33 cellular contexts compared by ENCODE assay signal in genomic region chr9:18507151-18507550, GRCh38. TPM values are rescaled to one million over a fixed set of nuclear protein-coding genes. Genes with fewer than 3 reads are reported as not detected.
DNase-seq lines count a peak whose midpoint lies in the region; ATAC-seq, FAIRE-seq and TF ChIP-seq lines count a peak whose summit lies in the region.
"Had no signal": no experiment of that assay in that cellular context is flagged by ENCODE, and none has a peak within 500 bp of the region (broad histone marks: within the 10 kb centered on the region; RNA-seq: fewer than 3 reads in every experiment).

No MANE protein-coding gene starts in this region.

- no peaks in the 10 kb centered on the region for H3K4me1 ChIP-seq in CD8-positive, alpha-beta T cell (ENCODE audit: insufficient read depth, low read length)
- H3K4me1 ChIP-seq: A549; BE2C; BLaER1; BLaER1 treated with 17β-estradiol and CSF1 and Interleukin-3, amounts not matched to agents 10 nM and 100 nM; Caco-2 had no signal

- H3K9me3 Mint-ChIP-seq in CD8-positive, alpha-beta T cell, result peaks cover 4% of the 10 kb centered on the region
- H3K9me3 Mint-ChIP-seq: CD14-positive monocyte had no signal

- no peaks in the 10 kb centered on the region for H3K9me3 ChIP-seq in CD8-positive, alpha-beta T cell (ENCODE audit: low read length)
- H3K9me3 ChIP-seq: A549, BE2C, Caco-2 had no signal

- H3K27me3 ChIP-seq in CD8-positive, alpha-beta T cell (ENCODE audit: insufficient read depth, low read length), result no peaks in the 10 kb centered on the region
- H3K27me3 ChIP-seq: BE2C; BLaER1; BLaER1 treated with 17β-estradiol and CSF1 and Interleukin-3, amounts not matched to agents 10 nM and 100 nM had no signal

- DNase-seq in D721Med (ENCODE audit: insufficient read length, low spot score) (no peak), HEK293T (ENCODE audit: extremely low spot score) (no peak), KBM-7 (no peak)
- no peak for DNase-seq in CD8-positive, alpha-beta T cell
- DNase-seq: 8988T; ACHN; AML-193; BE2C; C1 segment of cervical spinal cord; Caco-2; Calu3; CD4-positive, alpha-beta memory T cell; CD4-positive, alpha-beta T cell; CD4-positive, CD25-positive, alpha-beta regulatory T cell; CD8-positive, alpha-beta memory T cell; COR-L47; DMS 273 treated with DMSO at 0.1 percent for 48 hours; DMS153; DMS53; DMS79; DMS79 treated with DMSO at 0.1 percent for 48 hours; DND-41; EL had no signal

- no peak overlapping the region for H3K27ac ChIP-seq in CD8-positive, alpha-beta T cell (ENCODE audit: low read depth, low read length)
- H3K27ac ChIP-seq: 22Rv1; A549; BLaER1; BLaER1 treated with 17β-estradiol and CSF1 and Interleukin-3, amounts not matched to agents 10 nM and 100 nM; C4-2B had no signal

- H3K27ac Mint-ChIP-seq in CD8-positive, alpha-beta T cell, result no peak overlapping the region
- H3K27ac Mint-ChIP-seq: B cell; CD4-positive, alpha-beta memory T cell; CD4-positive, alpha-beta T cell; CD4-positive, CD25-positive, alpha-beta regulatory T cell; CD8-positive, alpha-beta memory T cell had no signal

- no peak for TF ChIP-seq CTCF in D721Med (IDR thresholded peaks at IDR 0.05; ENCODE audit: insufficient read depth, missing control alignments)
- no peak for TF ChIP-seq CTCF in CD8-positive, alpha-beta T cell (IDR thresholded peaks at IDR 0.05)

- no peak overlapping the region for H3K4me3 Mint-ChIP-seq in CD8-positive, alpha-beta T cell
- H3K4me3 Mint-ChIP-seq: B cell; CD14-positive monocyte; CD4-positive, alpha-beta memory T cell; CD4-positive, alpha-beta T cell; CD4-positive, CD25-positive, alpha-beta regulatory T cell; CD8-positive, alpha-beta memory T cell had no signal

- H3K27me3 Mint-ChIP-seq in CD8-positive, alpha-beta T cell (ENCODE audit: low read depth), result no peaks in the 10 kb centered on the region
- H3K27me3 Mint-ChIP-seq: B cell; CD4-positive, alpha-beta T cell; CD4-positive, CD25-positive, alpha-beta regulatory T cell had no signal

- CTCF ChIA-PET in HEK293T (lab: Yijun Ruan, JAX), result no interaction called here
- CTCF ChIA-PET in CD8-positive, alpha-beta T cell (lab: Charles Lee), result no interaction called here

- no peaks in the 10 kb centered on the region for H3K36me3 Mint-ChIP-seq in CD8-positive, alpha-beta T cell
- H3K36me3 Mint-ChIP-seq: CD14-positive monocyte; CD4-positive, alpha-beta memory T cell; CD4-positive, CD25-positive, alpha-beta regulatory T cell; CD8-positive, alpha-beta memory T cell had no signal

- no peaks in the 10 kb centered on the region for H3K4me1 Mint-ChIP-seq in CD8-positive, alpha-beta T cell (ENCODE audit: low read depth)
- H3K4me1 Mint-ChIP-seq: B cell; CD14-positive monocyte; CD4-positive, alpha-beta memory T cell; CD4-positive, CD25-positive, alpha-beta regulatory T cell; CD8-positive, alpha-beta memory T cell had no signal

- no peak for ATAC-seq in CD8-positive, alpha-beta T cell
- ATAC-seq: A549 had no signal

- intact Hi-C loops in CD8-positive, alpha-beta T cell (cut with DNase I, micrococcal nuclease), result no loop called here

- POLR2A ChIA-PET in HEK293T (lab: Yijun Ruan, JAX), result no interaction called here
- POLR2A ChIA-PET in CD8-positive, alpha-beta T cell (lab: Charles Lee), result no interaction called here

- H3K36me3 ChIP-seq in CD8-positive, alpha-beta T cell (ENCODE audit: insufficient read depth, low read length), result no peaks in the 10 kb centered on the region
- H3K36me3 ChIP-seq: BE2C; BLaER1; BLaER1 treated with 17β-estradiol and CSF1 and Interleukin-3, amounts not matched to agents 10 nM and 100 nM had no signal

- no peak overlapping the region for H3K4me3 ChIP-seq in CD8-positive, alpha-beta T cell (ENCODE audit: low read depth, low read length)
- H3K4me3 ChIP-seq: A549; BLaER1; BLaER1 treated with 17β-estradiol and CSF1 and Interleukin-3, amounts not matched to agents 10 nM and 100 nM had no signal

- in situ Hi-C loops in KBM-7 (cut with MboI; ENCODE audit: low pct_unique_long_range_greater_than_20kb, low sequenced_read_pairs), result no loop called here

- peak; percentile 6 for FAIRE-seq in D721Med (lab: Jason Lieb, UNC)
- FAIRE-seq: A204.1, A549 had no signal

TF ChIP-seq in HEK293T, 16 proteins besides CTCF, POLR2A, EP300 and RAD21:
- no peak for TF ChIP-seq PKNOX1 (IDR thresholded peaks at IDR 0.05)
- TF ChIP-seq SP1 (IDR thresholded peaks at IDR 0.05), result no peak
- TF ChIP-seq FOXM1 (IDR thresholded peaks at IDR 0.05; ENCODE audit: borderline replicate concordance), result no peak
- no peak for TF ChIP-seq L3MBTL2 (conservative IDR thresholded peaks at IDR 0.05)
- TF ChIP-seq CTBP1 (IDR thresholded peaks at IDR 0.05; ENCODE audit: borderline replicate concordance), result no peak
- TF ChIP-seq ELF4 (IDR thresholded peaks at IDR 0.05), result peak; percentile 18; the same call in 1 of the 2 replicates
- no peak for TF ChIP-seq ZNF384 (IDR thresholded peaks at IDR 0.05)

RNA-seq across cellular contexts. Expression of gene ADAMTSL1, which starts 33.2 kb away (rescaled TPM):
- not detected for total RNA-seq in CD8-positive, alpha-beta T cell
- total RNA-seq: A673; B cell; Caco-2; Calu3; CD4-positive, alpha-beta memory T cell; CD4-positive, alpha-beta T cell; CD4-positive, CD25-positive, alpha-beta regulatory T cell; CD8-positive, alpha-beta memory T cell; G401 had no signal
